In the genomic region with DNA sequence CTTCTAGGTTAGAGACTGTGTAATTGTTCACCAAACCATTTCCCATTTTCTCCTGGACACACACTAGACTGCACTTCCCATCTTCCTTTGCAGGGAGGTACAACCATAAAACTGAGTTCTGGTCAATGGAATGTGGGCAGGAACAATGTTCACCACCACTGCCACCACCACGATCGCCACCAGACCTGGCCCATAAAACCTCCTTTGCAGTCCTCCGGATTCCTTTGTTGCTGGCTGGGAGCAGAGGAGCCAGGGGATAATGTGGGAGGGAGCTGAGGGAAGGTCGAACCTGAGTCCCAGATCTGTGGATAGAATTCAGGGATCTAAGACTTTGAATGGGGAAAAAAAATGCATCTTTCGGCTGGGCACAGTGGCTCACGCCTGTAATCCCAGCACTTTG, we compare ENCODE assay signal across 24 cellular contexts. TPM values are rescaled to one million over a fixed set of nuclear protein-coding genes. Genes with fewer than 3 reads are reported as not detected.
DNase-seq lines count a peak whose midpoint lies in the region; ATAC-seq, FAIRE-seq and TF ChIP-seq lines count a peak whose summit lies in the region.
"Had no signal": no experiment of that assay in that cellular context is flagged by ENCODE, and none has a peak within 500 bp of the region (broad histone marks: within the 10 kb centered on the region; RNA-seq: fewer than 3 reads in every experiment).

No MANE protein-coding gene starts in this region.

- no peak for TF ChIP-seq RAD21 in IMR-90 (IDR thresholded peaks at IDR 0.05; ENCODE audit: low read length)
- no peak for TF ChIP-seq RAD21 in H1 (IDR thresholded peaks at IDR 0.05 in 1 of 2, conservative IDR thresholded peaks at IDR 0.05 in 1 of 2; ENCODE audit: low read depth in 2 of 2, low read length in 2 of 2)

- H3K27me3 ChIP-seq in GM23338 (ENCODE audit: insufficient read depth) (no peaks in the 10 kb centered on the region), IMR-90 (ENCODE audit: control insufficient read depth, insufficient read depth, low read length) (no peaks in the 10 kb centered on the region; the same call in 1 of the 2 replicates), H1 (replicated peaks in 1 of 4; ENCODE audit: control insufficient read depth in 3 of 4, extremely low read depth in 1 of 4, insufficient read depth in 3 of 4, low read length in 3 of 4) (no peaks in the 10 kb centered on the region), WERI-Rb-1 (ENCODE audit: insufficient read depth, low read depth, severe bottlenecking) (no peaks in the 10 kb centered on the region)
- H3K27me3 ChIP-seq: BE2C; BLaER1 treated with 17β-estradiol and CSF1 and Interleukin-3, amounts not matched to agents 10 nM and 100 nM had no signal

- H2AK9ac ChIP-seq in IMR-90 (replicated peaks; ENCODE audit: low read depth, low read length, poor library complexity) = no peak overlapping the region

- H3K4me3 Mint-ChIP-seq in GM23338 (no peak overlapping the region), neural crest cell (no peak overlapping the region)
- H3K4me3 Mint-ChIP-seq: CD4-positive, alpha-beta memory T cell had no signal

- no peak overlapping the region for H4K5ac ChIP-seq in IMR-90 (ENCODE audit: low read depth, low read length)
- H4K5ac ChIP-seq in H1 (ENCODE audit: insufficient read length, low read depth, low read length) = no peak overlapping the region

- no peak overlapping the region for H3K23ac ChIP-seq in IMR-90 (ENCODE audit: low read depth, low read length)
- H3K23ac ChIP-seq in H1 (ENCODE audit: insufficient read length) = no peak overlapping the region

- H4K91ac ChIP-seq in IMR-90 (ENCODE audit: insufficient read depth, low read depth, low read length) = no peak overlapping the region
- H4K91ac ChIP-seq in H1 (replicated peaks; ENCODE audit: insufficient read length, low read length) = no peak overlapping the region

- no peaks in the 10 kb centered on the region for H3K9me3 ChIP-seq in IMR-90 (ENCODE audit: control insufficient read depth, insufficient read depth, low read length)
- no peaks in the 10 kb centered on the region for H3K9me3 ChIP-seq in H1 (ENCODE audit: insufficient read depth in 2 of 2, low read depth in 1 of 2, low read length in 1 of 2)
- no peaks in the 10 kb centered on the region for H3K9me3 ChIP-seq in WERI-Rb-1 (ENCODE audit: severe bottlenecking)
- H3K9me3 ChIP-seq: A549, BE2C, HAP-1 had no signal

- CTCF ChIA-PET in IMR-90 (lab: Yijun Ruan, JAX) = no interaction called here
- CTCF ChIA-PET in H1 (lab: Charles Lee; ENCODE audit: partially characterized antibody) = interaction anchor here (1.3 kb wide), 1 partner anchor 18 kb away, joined by 3 read pairs; no protein-coding TSS in a partner anchor

- no peaks in the 10 kb centered on the region for H3F3A ChIP-seq in GM23338 (replicated peaks; ENCODE audit: low read depth)

- H3K27me3 Mint-ChIP-seq in GM23338 (ENCODE audit: insufficient read depth, low read depth, poor library complexity) (no peaks in the 10 kb centered on the region), neural crest cell (ENCODE audit: low read depth) (no peaks in the 10 kb centered on the region)

- DNase-seq in GM23338 (ENCODE audit: low spot score) (no peak), IMR-90 (no peak), H1 (ENCODE audit: low read depth in 1 of 2, low spot score in 2 of 2) (no peak), neural crest cell (ENCODE audit: low read depth, low spot score) (no peak), NCI-H69 (lab: John Stamatoyannopoulos, UW) (no peak), NCI-H1436 treated with DMSO at 0.1 percent for 48 hours (lab: John Stamatoyannopoulos, UW) (no peak), WERI-Rb-1 (no peak)
- DNase-seq: 8988T; ACHN; AML-193; BE2C; Calu3; CD4-positive, alpha-beta memory T cell; COR-L47; DMS53; DMS79 treated with DMSO at 0.1 percent for 48 hours; GM23248 had no signal

- 0 out of 3 replicates have a peak, but pooled peaks cover under 1% of the 10 kb centered on the region for H3K36me3 Mint-ChIP-seq in GM23338 (ENCODE audit: low read depth)
- H3K36me3 Mint-ChIP-seq in neural crest cell (ENCODE audit: low read depth) = peaks cover 4% of the 10 kb centered on the region
- H3K36me3 Mint-ChIP-seq: CD4-positive, alpha-beta memory T cell had no signal

- H4K20me1 ChIP-seq in GM23338 (replicated peaks; ENCODE audit: insufficient read depth) (no peaks in the 10 kb centered on the region), IMR-90 (ENCODE audit: insufficient read depth, low read length) (no peaks in the 10 kb centered on the region), H1 (replicated peaks in 1 of 2; ENCODE audit: control insufficient read depth in 1 of 2, insufficient read depth in 2 of 2, low read length in 2 of 2) (no peaks in the 10 kb centered on the region)
- H4K20me1 ChIP-seq: BLaER1 treated with 17β-estradiol and CSF1 and Interleukin-3, amounts not matched to agents 10 nM and 100 nM had no signal

- FAIRE-seq in H1 (lab: Jason Lieb, UNC) = no peak
- FAIRE-seq: A549, G401.6, GM12878, GM19239, H54 had no signal

- H3K4me2 ChIP-seq in GM23338 (no peak overlapping the region), IMR-90 (ENCODE audit: low read depth, low read length) (no peak overlapping the region), H1 (ENCODE audit: insufficient read depth in 1 of 2, low read depth in 2 of 2, low read length in 2 of 2) (no peak overlapping the region)
- H3K4me2 ChIP-seq: A549; BLaER1 treated with 17β-estradiol and CSF1 and Interleukin-3, amounts not matched to agents 10 nM and 100 nM had no signal

- no peak for TF ChIP-seq EP300 in H1 (IDR thresholded peaks at IDR 0.05; ENCODE audit: borderline replicate concordance in 1 of 2, low read depth in 2 of 2, low read length in 2 of 2)

- H3K36me3 ChIP-seq in GM23338 (ENCODE audit: insufficient read depth) (no peaks in the 10 kb centered on the region), IMR-90 (ENCODE audit: control insufficient read depth, insufficient read depth, low read length) (no peaks in the 10 kb centered on the region), H1 (ENCODE audit: control insufficient read depth in 2 of 4, insufficient read depth in 4 of 4, low read length in 3 of 4) (no peaks in the 10 kb centered on the region), WERI-Rb-1 (no peaks in the 10 kb centered on the region)
- H3K36me3 ChIP-seq: BE2C; BLaER1 treated with 17β-estradiol and CSF1 and Interleukin-3, amounts not matched to agents 10 nM and 100 nM; HAP-1 had no signal

- dilution Hi-C loops in IMR-90 (cut with HindIII; ENCODE audit: low sequenced_read_pairs, unreplicated experiment) = no loop called here

- H2BK5ac ChIP-seq in IMR-90 (ENCODE audit: low read depth, low read length, poor library complexity, severe bottlenecking) (no peak overlapping the region), H1 (ENCODE audit: low read depth, low read length) (no peak overlapping the region)

- H3K9ac ChIP-seq in IMR-90 (ENCODE audit: low read depth, low read length) (no peak overlapping the region), H1 (replicated peaks in 1 of 4; ENCODE audit: extremely low read depth in 1 of 4, low read depth in 3 of 4, low read length in 3 of 4) (no peak overlapping the region)
- H3K9ac ChIP-seq: BLaER1 treated with 17β-estradiol and CSF1 and Interleukin-3, amounts not matched to agents 10 nM and 100 nM; GM23248 had no signal

- H3K9me3 Mint-ChIP-seq in GM23338 (peaks cover 4% of the 10 kb centered on the region), neural crest cell (peaks cover under 1% of the 10 kb centered on the region)

- H3K27ac Mint-ChIP-seq in GM23338 (no peak overlapping the region), neural crest cell (ENCODE audit: unreplicated experiment) (peak overlapping the region; percentile 62)
- H3K27ac Mint-ChIP-seq: CD4-positive, alpha-beta memory T cell had no signal

- no peaks in the 10 kb centered on the region for H3K79me2 ChIP-seq in GM23338 (replicated peaks; ENCODE audit: insufficient read depth)
- H3K79me2 ChIP-seq in H1 (ENCODE audit: control insufficient read depth in 1 of 2, insufficient read depth in 2 of 2, low read length in 2 of 2) = no peaks in the 10 kb centered on the region

- H3K27ac ChIP-seq in GM23338 (ENCODE audit: low read depth) = no peak overlapping the region
- no peak overlapping the region for H3K27ac ChIP-seq in IMR-90 (ENCODE audit: insufficient read depth, low read length)
- no peak overlapping the region for H3K27ac ChIP-seq in H1 (ENCODE audit: low read depth, low read length)
- no peak overlapping the region; the same call in 1 of the 2 replicates for H3K27ac ChIP-seq in WERI-Rb-1
- H3K27ac ChIP-seq: A549; BLaER1 treated with 17β-estradiol and CSF1 and Interleukin-3, amounts not matched to agents 10 nM and 100 nM; GM23248 had no signal

- 0 out of 2 replicates have a peak, but pooled peaks cover 3% of the 10 kb centered on the region for H3K9me2 ChIP-seq in GM23338 (ENCODE audit: insufficient read depth)

- H3K4me1 ChIP-seq in GM23338 (ENCODE audit: insufficient read depth) (no peaks in the 10 kb centered on the region), IMR-90 (ENCODE audit: control insufficient read depth, insufficient read depth, low read length) (no peaks in the 10 kb centered on the region), H1 (replicated peaks in 1 of 4; ENCODE audit: control insufficient read depth in 3 of 4, insufficient read depth in 4 of 4, low read length in 3 of 4) (no peaks in the 10 kb centered on the region)
- H3K4me1 ChIP-seq: A549; BE2C; BLaER1 treated with 17β-estradiol and CSF1 and Interleukin-3, amounts not matched to agents 10 nM and 100 nM; HAP-1 had no signal

- H2BK12ac ChIP-seq in H1 (ENCODE audit: low read depth, low read length) = no peak overlapping the region

- intact Hi-C loops in IMR-90 (cut with micrococcal nuclease) = no loop called here

- ATAC-seq in GM23338 = no peak
- no peak for ATAC-seq in IMR-90 (ENCODE audit: low read depth)
- ATAC-seq: A549, GM12878 had no signal

- H3K4me3 ChIP-seq in GM23338 (no peak overlapping the region), IMR-90 (ENCODE audit: insufficient read depth, low read depth, low read length) (no peak overlapping the region), H1 (ENCODE audit: extremely low read depth in 1 of 4, insufficient read depth in 2 of 4, low read depth in 3 of 4, low read length in 4 of 4) (no peak overlapping the region), WERI-Rb-1 (ENCODE audit: low read depth, low read length) (no peak overlapping the region)
- H3K4me3 ChIP-seq: A549; BLaER1 treated with 17β-estradiol and CSF1 and Interleukin-3, amounts not matched to agents 10 nM and 100 nM; GM12878; GM23248; HAP-1 had no signal

- H2BK120ac ChIP-seq in IMR-90 (ENCODE audit: low read depth, low read length) (no peak overlapping the region), H1 (replicated peaks; ENCODE audit: low read depth, low read length) (no peak overlapping the region)

- 33% methylated on average over 1 of the region's 6 CpGs; no CpG with 5 or more reads in 1 of the 2 experiments for WGBS in IMR-90 (ENCODE audit: extremely low coverage in 2 of 2, insufficient read length in 1 of 2), 2 experiments
- WGBS in H1 (ENCODE audit: extremely low coverage in 1 of 2, insufficient coverage in 1 of 2, insufficient read length in 1 of 2, insufficient replicate concordance in 2 of 2, low coverage in 1 of 2, low lambda C conversion rate in 2 of 2, missing lambda C conversion rate in 1 of 2), 2 experiments = 87% methylated on average over 6 of the region's 6 CpGs; no CpG with 5 or more reads in 1 of the 2 experiments

- H2BK15ac ChIP-seq in IMR-90 (ENCODE audit: low read depth, low read length) (no peak overlapping the region), H1 (ENCODE audit: low read length) (no peak overlapping the region)

- no peaks in the 10 kb centered on the region for H3K23me2 ChIP-seq in H1 (ENCODE audit: low read depth, low read length)

- H3K4ac ChIP-seq in IMR-90 (ENCODE audit: low read depth, low read length) = no peak overlapping the region
- H3K4ac ChIP-seq in H1 (replicated peaks; ENCODE audit: insufficient read length, low read depth, low read length) = no peak overlapping the region

- H3K4me1 Mint-ChIP-seq in GM23338 (no peaks in the 10 kb centered on the region), neural crest cell (peaks cover 31% of the 10 kb centered on the region)
- H3K4me1 Mint-ChIP-seq: CD4-positive, alpha-beta memory T cell had no signal

- no peak for TF ChIP-seq POLR2A in IMR-90 (IDR thresholded peaks at IDR 0.05; ENCODE audit: low read depth, low read length)
- TF ChIP-seq POLR2A in H1 (IDR thresholded peaks at IDR 0.05; ENCODE audit: control extremely low read depth in 1 of 2, low read depth in 2 of 2, low read length in 2 of 2) = no peak

- no peak for TF ChIP-seq CTCF in GM23338 (conservative IDR thresholded peaks at IDR 0.05; ENCODE audit: low read depth in 2 of 2)
- TF ChIP-seq CTCF in IMR-90 (conservative IDR thresholded peaks at IDR 0.05; ENCODE audit: low read depth, low read length) = no peak
- TF ChIP-seq CTCF in H1 (IDR thresholded peaks at IDR 0.05; ENCODE audit: control extremely low read depth in 1 of 3, insufficient read depth in 1 of 3, low read depth in 1 of 3, low read length in 3 of 3) = no peak
- no peak for TF ChIP-seq CTCF in neural crest cell (conservative IDR thresholded peaks at IDR 0.05)
- no peak for TF ChIP-seq CTCF in WERI-Rb-1 (IDR thresholded peaks at IDR 0.05; ENCODE audit: low read depth, low read length)

- 0 out of 2 replicates have a peak overlapping the region, but pooled peaks have one; percentile 5 for H2AFZ ChIP-seq in GM23338
- peak overlapping the region; percentile 43 for H2AFZ ChIP-seq in IMR-90 (replicated peaks; ENCODE audit: low read length, poor library complexity)
- H2AFZ ChIP-seq in H1 (ENCODE audit: low read length) = 0 out of 2 replicates have a peak overlapping the region, but pooled peaks have one; percentile 53
- H2AFZ ChIP-seq: GM23248 had no signal

- H3K18ac ChIP-seq in IMR-90 (ENCODE audit: low read depth, low read length) (no peak overlapping the region), H1 (ENCODE audit: extremely low read depth, low read length) (no peak overlapping the region)

- H2AK5ac ChIP-seq in IMR-90 (ENCODE audit: low read depth, low read length) = no peak overlapping the region
- no peak overlapping the region for H2AK5ac ChIP-seq in H1 (ENCODE audit: low read depth, low read length)

- no peak overlapping the region for H2BK20ac ChIP-seq in IMR-90 (ENCODE audit: low read depth, low read length)
- no peak overlapping the region for H2BK20ac ChIP-seq in H1 (ENCODE audit: low read length)

- H3K79me1 ChIP-seq in IMR-90 (ENCODE audit: low read depth in 1 of 2, low read length in 2 of 2) (no peaks in the 10 kb centered on the region), H1 (ENCODE audit: low read depth, low read length) (no peaks in the 10 kb centered on the region)

- POLR2A ChIA-PET in IMR-90 (lab: Charles Lee; ENCODE audit: unreplicated experiment) = no interaction called here
- POLR2A ChIA-PET in H1 (lab: Charles Lee; ENCODE audit: partially characterized antibody) = no interaction called here

- H3K56ac ChIP-seq in IMR-90 (ENCODE audit: extremely low read depth, insufficient read depth, low read length) = no peak overlapping the region; the same call in 1 of the 2 replicates
- H3K56ac ChIP-seq in H1 (replicated peaks; ENCODE audit: insufficient read length, low read depth, low read length) = no peak overlapping the region

- no peaks in the 10 kb centered on the region for H3K9me1 ChIP-seq in IMR-90 (ENCODE audit: insufficient read depth, low read length)

- in situ Hi-C loops in IMR-90 (cut with MboI; ENCODE audit: low sequenced_read_pairs) = no loop called here

- BruUV-seq in IMR-90 (replicated peaks; lab: Mats Ljungman, UMichigan) = no TSS peak

- no peak overlapping the region for H3K14ac ChIP-seq in IMR-90 (replicated peaks; ENCODE audit: low read depth, low read length)
- no peak overlapping the region for H3K14ac ChIP-seq in H1 (ENCODE audit: insufficient read length)

- H4K8ac ChIP-seq in IMR-90 (ENCODE audit: low read depth in 2 of 2, low read length in 2 of 2) (no peak overlapping the region), H1 (ENCODE audit: extremely low read depth, insufficient read depth, low read length) (no peak overlapping the region)

RNA-seq across cellular contexts. Expression of a gene that starts 29.4 kb away (rescaled TPM):
- total RNA-seq in GM23338 (2014; rRNA removed; shearing (Covaris generic)) = 0.50 and 1.9 TPM in 2 replicates
- polyA plus RNA-seq in GM23338 (2016; fragmentation: Nextera tagmentation; extraction: Ambion mirVana) (0.24 TPM in 1 of 2 replicates, not detected in the other), IMR-90 (2012; rRNA removed) (0.62 and 0.77 TPM in 2 replicates), H1 (2011; rRNA removed) (0.19 and 0.20 TPM in 2 replicates)
- total RNA-seq in IMR-90 (2012; rRNA removed) (1.1 TPM in 2 replicates), neural crest cell (9.1 and 10.3 TPM in 2 replicates)
- polyA plus RNA-seq in IMR-90 (2012; cell fraction: cytosol; rRNA removed) = 0.36 and 0.52 TPM in 2 replicates
- polyA plus RNA-seq in IMR-90 (2012; cell fraction: nucleus; rRNA removed; ENCODE audit: low replicate concordance) = 0.13 and 0.86 TPM in 2 replicates
- total RNA-seq in H1 (2021; fragmentation: NEBNext Ultra II Directional; extraction: Animal tissue kit (Norgen Biotek cat#: 25700)) = 0.15 and 0.24 TPM in 2 replicates
- polyA plus RNA-seq in H1 (2011; cell fraction: cytosol; rRNA removed) = 0.22 TPM
- polyA plus RNA-seq in H1 (2011; cell fraction: nucleus; rRNA removed) = 0.67 TPM
- polyA plus RNA-seq in H1 (2012, experiment 1 of 2) = 0.13 to 0.71 TPM (median 0.51 TPM) in 4 replicates
- polyA plus RNA-seq in H1 (2012, experiment 2 of 2) = 0.18 TPM
- polyA plus RNA-seq in H1 (2013, experiment 1 of 2) = 0.22 TPM
- 0.26 TPM for polyA plus RNA-seq in H1 (2013, experiment 2 of 2)
- 0.16 and 0.73 TPM in 2 replicates for polyA minus RNA-seq in H1 (2011; rRNA and poly(A)+ RNA removed)
- polyA minus RNA-seq in H1 (2011; cell fraction: cytosol; rRNA and poly(A)+ RNA removed) = not detected
- 0.30 TPM for polyA minus RNA-seq in H1 (2011; cell fraction: nucleus; rRNA and poly(A)+ RNA removed)
- total RNA-seq: Calu3; CD4-positive, alpha-beta memory T cell; GM12878; GM23248 had no signal
- polyA plus RNA-seq: CD4-positive, alpha-beta memory T cell; GM23248 had no signal
